Comparison of ENCODE assay signal across 13 cellular contexts in genomic region chr20:47535088-47535487, GRCh38. TPM values are rescaled to one million over a fixed set of nuclear protein-coding genes. Genes with fewer than 3 reads are reported as not detected.
DNase-seq lines count a peak whose midpoint lies in the region; ATAC-seq and TF ChIP-seq lines count a peak whose summit lies in the region.
"Had no signal": no experiment of that assay in that cellular context is flagged by ENCODE, and none has a peak within 500 bp of the region (broad histone marks: within the 10 kb centered on the region; RNA-seq: fewer than 3 reads in every experiment).

No MANE protein-coding gene starts in this region.

- no peak overlapping the region for H2BK120ac ChIP-seq in trophoblast cell (ENCODE audit: insufficient read depth, low read length, poor library complexity)

- no peaks in the 10 kb centered on the region for H3K79me1 ChIP-seq in trophoblast cell (ENCODE audit: low read length)

- peak overlapping the region; percentile 51 for H3K4ac ChIP-seq in trophoblast cell (ENCODE audit: low read depth, low read length)

- H3K27ac ChIP-seq in brain microvascular endothelial cell, result no peak overlapping the region
- no peak overlapping the region for H3K27ac ChIP-seq in trophoblast cell (ENCODE audit: low read depth, low read length)
- H3K27ac ChIP-seq: thyroid gland had no signal

- no peak overlapping the region for H2BK12ac ChIP-seq in trophoblast cell (ENCODE audit: low read length)

- in situ Hi-C loops in brain microvascular endothelial cell (cut with HindIII; ENCODE audit: low pct_ligation_motif_present, low sequenced_read_pairs), result no loop called here

- H3K18ac ChIP-seq in trophoblast cell (ENCODE audit: low read length), result no peak overlapping the region

- no peaks in the 10 kb centered on the region for H3K4me1 ChIP-seq in trophoblast cell (ENCODE audit: control insufficient read depth in 1 of 2, insufficient read depth in 2 of 2, low read length in 2 of 2)
- H3K4me1 ChIP-seq: thyroid gland had no signal

- no peak overlapping the region for H4K8ac ChIP-seq in trophoblast cell (ENCODE audit: low read depth, low read length)

- H3K4me3 ChIP-seq in brain microvascular endothelial cell (ENCODE audit: low read depth, low read length), result no peak overlapping the region
- H3K4me3 ChIP-seq in trophoblast cell (ENCODE audit: low read depth, low read length), result no peak overlapping the region
- H3K4me3 ChIP-seq: thyroid gland had no signal

- peaks cover 12% of the 10 kb centered on the region for H3K79me2 ChIP-seq in trophoblast cell (ENCODE audit: control insufficient read depth, insufficient read depth, low read length, poor library complexity)

- no peak overlapping the region for H3K14ac ChIP-seq in trophoblast cell (ENCODE audit: low read length)

- H2AK5ac ChIP-seq in trophoblast cell (ENCODE audit: low read length), result no peak overlapping the region

- no peak overlapping the region for H2BK5ac ChIP-seq in trophoblast cell (ENCODE audit: low read depth, low read length, poor library complexity)

- no CpG with 5 or more reads among the region's 8 CpGs for WGBS in trophoblast cell (ENCODE audit: extremely low coverage, insufficient coverage, insufficient read length)

- TF ChIP-seq CTCF in brain microvascular endothelial cell (IDR thresholded peaks at IDR 0.05; ENCODE audit: low read depth, low read length, missing control alignments), result peak; percentile 46

- DNase-seq in NCI-H524 (lab: John Stamatoyannopoulos, UW) (peak; percentile 7 to 29), NCI-H524 treated with DMSO at 0.1 percent for 48 hours (lab: John Stamatoyannopoulos, UW) (no peak), LoVo (ENCODE audit: low spot score) (peak; percentile 23), brain microvascular endothelial cell (no peak), trophoblast cell (peak in 1 of 2 donors; percentile 25), inferior parietal cortex (ENCODE audit: extremely low spot score) (no peak)
- DNase-seq: activated naive CD4-positive, alpha-beta T cell; cerebellar nuclear complex; NCI-H1105 treated with DMSO at 0.1 percent for 48 hours; NK-92 treated with Interleukin-12 subunit alpha and Interleukin-12 subunit beta, amount 100 ng/mL, for 24 hours; thyroid gland had no signal

- no peak overlapping the region for H3K23ac ChIP-seq in trophoblast cell (ENCODE audit: low read length)

- H3K9me3 ChIP-seq in trophoblast cell (ENCODE audit: insufficient read depth, low read depth, low read length), result no peaks in the 10 kb centered on the region
- H3K9me3 ChIP-seq: thyroid gland had no signal

- no peak overlapping the region for H4K12ac ChIP-seq in trophoblast cell (ENCODE audit: low read depth, low read length)

- ATAC-seq in GM21390 (IDR thresholded peaks at IDR 0.05; ENCODE audit: unreplicated experiment) (no peak), HG03520 (IDR thresholded peaks at IDR 0.05; ENCODE audit: unreplicated experiment) (no peak)

- H3K9ac ChIP-seq in trophoblast cell (ENCODE audit: low read length), result no peak overlapping the region

- H4K91ac ChIP-seq in trophoblast cell (ENCODE audit: low read depth, low read length), result no peak overlapping the region

- no peak overlapping the region for H2AFZ ChIP-seq in trophoblast cell (ENCODE audit: insufficient read depth, low read length, poor library complexity)

- no peak overlapping the region for H3K4me2 ChIP-seq in trophoblast cell (ENCODE audit: low read length)

- H3K27me3 ChIP-seq in brain microvascular endothelial cell (replicated peaks) (no peaks in the 10 kb centered on the region), trophoblast cell (ENCODE audit: insufficient read depth, low read length) (no peaks in the 10 kb centered on the region)
- H3K27me3 ChIP-seq: thyroid gland had no signal

- H3K36me3 ChIP-seq in brain microvascular endothelial cell (replicated peaks) (peaks cover 3% of the 10 kb centered on the region), trophoblast cell (ENCODE audit: control insufficient read depth in 1 of 2, insufficient read depth in 2 of 2, low read length in 2 of 2) (peaks cover 4 to 8% of the 10 kb centered on the region in 2 experiments)
- H3K36me3 ChIP-seq: thyroid gland had no signal

RNA-seq across cellular contexts. Expression of gene NCOA3, which starts 33.4 kb away (rescaled TPM):
- polyA plus RNA-seq in trophoblast cell (2013), result 189 and 191 TPM in 2 replicates

Comparison
In these comparisons a context has a peak if more than half of its experiments do, and no peak if none do; other contexts are left out.
1. DNase-seq: peak in NCI-H524 (2 of 2) and LoVo (single experiment); none in NCI-H524 treated with DMSO at 0.1 percent for 48 hours (single experiment), brain microvascular endothelial cell (single experiment) and inferior parietal cortex (single experiment).